7 cellular contexts compared by ENCODE assay signal in genomic region chr2:223993634-223994232, GRCh38. TPM values are rescaled to one million over a fixed set of nuclear protein-coding genes. Genes with fewer than 3 reads are reported as not detected.
DNase-seq lines count a peak whose midpoint lies in the region; ATAC-seq, FAIRE-seq and TF ChIP-seq lines count a peak whose summit lies in the region.

No MANE protein-coding gene starts in this region.

- TF ChIP-seq POLR2A in GM12892 (IDR thresholded peaks at IDR 0.05; ENCODE audit: low read depth, low read length) = no peak

- FAIRE-seq in GM12892 (lab: Jason Lieb, UNC) (peak; percentile 92), islet of Langerhans (lab: Jason Lieb, UNC) (peak; percentile 97)

- peak; percentile 78 for ATAC-seq in HG02798 (IDR thresholded peaks at IDR 0.05; ENCODE audit: poor library complexity, unreplicated experiment)

- DNase-seq in GM12892 (ENCODE audit: insufficient read length) = peak; percentile 21
- DNase-seq in NCI-H2029 (lab: John Stamatoyannopoulos, UW) = peak; percentile 39
- peak; percentile 19 for DNase-seq in UCSD-AML1 (lab: John Stamatoyannopoulos, UW; ENCODE audit: unreplicated experiment)
- peak; percentile 29 for DNase-seq in brain pericyte (ENCODE audit: low read depth, low spot score)
- peak; percentile 47 for DNase-seq in stimulated activated CD4-positive, alpha-beta T cell treated with anti-CD3 and anti-CD28 coated beads, Interleukin-2, amount 100 ng/mL, for 4 hours (ENCODE audit: low read depth)

RNA-seq across cellular contexts. Expression of gene MRPL44, which starts 36.5 kb away (rescaled TPM):
- polyA plus RNA-seq in GM12892 (2012; ENCODE audit: missing spikeins) = 31.2 TPM

RNA-seq across cellular contexts. Expression of gene SERPINE2, which starts 45.4 kb away (rescaled TPM):
- polyA plus RNA-seq in GM12892 (2012; ENCODE audit: missing spikeins) = 0.30 TPM

RNA-seq across cellular contexts. Expression of gene WDFY1, which starts 48.6 kb away (rescaled TPM):
- polyA plus RNA-seq in GM12892 (2012; ENCODE audit: missing spikeins) = 16.5 TPM

Comparison
In these comparisons a context has a peak if more than half of its experiments do, and no peak if none do; other contexts are left out.
1. Peak in every context shown above with its lines: DNase-seq and ATAC-seq.